In the genomic region with DNA sequence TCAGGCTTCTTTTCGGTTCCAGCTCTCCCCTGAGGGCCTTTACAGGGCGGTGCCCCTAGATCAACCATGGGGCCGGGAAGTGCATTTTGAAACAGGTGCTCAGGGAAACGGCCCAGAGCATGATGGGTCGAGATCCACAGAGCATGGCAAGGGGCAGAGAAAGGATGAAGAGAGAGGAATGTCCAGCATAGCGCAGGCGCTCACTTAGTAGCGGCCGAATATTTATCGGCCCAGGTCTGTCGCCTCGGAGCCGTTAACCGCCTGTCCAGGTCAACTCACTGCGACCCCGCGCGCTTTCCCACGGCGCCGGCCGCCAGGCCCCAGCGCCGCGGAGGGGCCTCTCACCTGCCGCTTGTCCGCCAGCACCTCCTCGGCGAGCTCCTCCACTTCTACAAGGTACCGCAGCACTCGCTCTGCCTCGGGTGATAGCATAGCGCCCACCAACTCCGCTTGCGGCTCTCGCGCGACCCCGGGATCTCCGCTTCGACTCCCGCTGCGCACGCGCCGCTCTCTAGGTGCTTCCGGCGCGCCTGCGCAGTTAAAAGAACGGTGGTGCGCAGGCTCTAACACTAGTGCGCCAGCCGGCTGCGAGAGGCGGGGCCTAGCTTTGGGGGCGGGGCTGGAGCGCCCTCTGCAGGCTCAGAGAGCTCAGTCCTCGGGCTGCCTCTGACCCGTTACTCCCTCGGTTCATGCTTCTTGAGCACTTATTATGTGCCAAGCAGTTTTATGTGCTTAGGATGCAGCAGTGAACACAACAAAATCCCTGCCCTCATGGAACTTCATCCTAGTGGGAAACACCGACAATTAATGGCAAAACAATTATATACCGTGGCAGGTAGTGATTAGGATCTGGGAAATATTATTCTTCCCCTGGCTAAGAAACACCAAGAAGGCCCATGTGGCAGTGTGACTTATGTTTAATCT, we compare ENCODE assay signal across 1 cellular context.
A peak's percentile ranks its signal among the peaks of the same experiment; 100 is the strongest.
TF ChIP-seq lines count a peak whose summit lies in the region.

Gene PDRG1 (minus strand): TSS at position 517 of the 924 bp plus-strand sequence. CDS start 85 bp downstream, at position 432.

TF ChIP-seq in HepG2, 621 proteins besides CTCF, POLR2A, EP300 and RAD21 (continued from another document and continues in another):
- TF ChIP-seq, protein P1, sequence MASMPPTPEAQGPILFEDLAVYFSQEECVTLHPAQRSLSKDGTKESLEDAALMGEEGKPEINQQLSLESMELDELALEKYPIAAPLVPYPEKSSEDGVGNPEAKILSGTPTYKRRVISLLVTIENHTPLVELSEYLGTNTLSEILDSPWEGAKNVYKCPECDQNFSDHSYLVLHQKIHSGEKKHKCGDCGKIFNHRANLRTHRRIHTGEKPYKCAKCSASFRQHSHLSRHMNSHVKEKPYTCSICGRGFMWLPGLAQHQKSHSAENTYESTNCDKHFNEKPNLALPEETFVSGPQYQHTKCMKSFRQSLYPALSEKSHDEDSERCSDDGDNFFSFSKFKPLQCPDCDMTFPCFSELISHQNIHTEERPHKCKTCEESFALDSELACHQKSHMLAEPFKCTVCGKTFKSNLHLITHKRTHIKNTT (CRISPR knock-in tag; IDR thresholded peaks at IDR 0.05), result 0 out of 2 replicates have a peak, but pooled peaks have one; percentile 57
- peak; percentile 89 for TF ChIP-seq ZNF280D (CRISPR knock-in tag; IDR thresholded peaks at IDR 0.05)
- TF ChIP-seq MED8 (CRISPR knock-in tag; IDR thresholded peaks at IDR 0.05; ENCODE audit: insufficient replicate concordance), result no peak
- TF ChIP-seq SRY (CRISPR knock-in tag; IDR thresholded peaks at IDR 0.05), result peak; percentile 98; the same call in 1 of the 2 replicates
- TF ChIP-seq ZNF652 (CRISPR knock-in tag; IDR thresholded peaks at IDR 0.05; ENCODE audit: borderline replicate concordance, low read depth), result no peak
- TF ChIP-seq, protein P2, sequence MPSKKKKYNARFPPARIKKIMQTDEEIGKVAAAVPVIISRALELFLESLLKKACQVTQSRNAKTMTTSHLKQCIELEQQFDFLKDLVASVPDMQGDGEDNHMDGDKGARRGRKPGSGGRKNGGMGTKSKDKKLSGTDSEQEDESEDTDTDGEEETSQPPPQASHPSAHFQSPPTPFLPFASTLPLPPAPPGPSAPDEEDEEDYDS (CRISPR knock-in tag; IDR thresholded peaks at IDR 0.05), result peak; percentile 89
- TF ChIP-seq, protein P3, sequence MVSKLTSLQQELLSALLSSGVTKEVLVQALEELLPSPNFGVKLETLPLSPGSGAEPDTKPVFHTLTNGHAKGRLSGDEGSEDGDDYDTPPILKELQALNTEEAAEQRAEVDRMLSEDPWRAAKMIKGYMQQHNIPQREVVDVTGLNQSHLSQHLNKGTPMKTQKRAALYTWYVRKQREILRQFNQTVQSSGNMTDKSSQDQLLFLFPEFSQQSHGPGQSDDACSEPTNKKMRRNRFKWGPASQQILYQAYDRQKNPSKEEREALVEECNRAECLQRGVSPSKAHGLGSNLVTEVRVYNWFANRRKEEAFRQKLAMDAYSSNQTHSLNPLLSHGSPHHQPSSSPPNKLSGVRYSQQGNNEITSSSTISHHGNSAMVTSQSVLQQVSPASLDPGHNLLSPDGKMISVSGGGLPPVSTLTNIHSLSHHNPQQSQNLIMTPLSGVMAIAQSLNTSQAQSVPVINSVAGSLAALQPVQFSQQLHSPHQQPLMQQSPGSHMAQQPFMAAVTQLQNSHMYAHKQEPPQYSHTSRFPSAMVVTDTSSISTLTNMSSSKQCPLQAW (CRISPR knock-in tag; IDR thresholded peaks at IDR 0.05), result peak; percentile 90; the same call in 1 of the 2 replicates
- TF ChIP-seq ZNF256 (CRISPR knock-in tag; conservative IDR thresholded peaks at IDR 0.05), result peak; percentile 95
- peak; percentile 83 for TF ChIP-seq ZNF264 (CRISPR knock-in tag; IDR thresholded peaks at IDR 0.05)
- peak; percentile 83 for TF ChIP-seq GPN1 (CRISPR knock-in tag; IDR thresholded peaks at IDR 0.05; ENCODE audit: borderline replicate concordance)
- no peak for TF ChIP-seq ZNF761 (CRISPR knock-in tag; conservative IDR thresholded peaks at IDR 0.05)
- peak; percentile 47 for TF ChIP-seq ZBTB21 (CRISPR knock-in tag; IDR thresholded peaks at IDR 0.05)
- TF ChIP-seq ZNF354B (CRISPR knock-in tag; IDR thresholded peaks at IDR 0.05), result 0 out of 2 replicates have a peak, but pooled peaks have one; percentile 38
- TF ChIP-seq ZNF207 (IDR thresholded peaks at IDR 0.05; ENCODE audit: borderline replicate concordance), result no peak
- peak; percentile 94 for TF ChIP-seq NR0B2 (CRISPR knock-in tag; IDR thresholded peaks at IDR 0.05)
- 0 out of 4 replicates have a peak, but pooled peaks of 1 of the 2 experiments have one; percentile 25 for TF ChIP-seq MAFK (conservative IDR thresholded peaks at IDR 0.05 in 1 of 2, IDR thresholded peaks at IDR 0.05 in 1 of 2; ENCODE audit: low read length in 2 of 2)
- no peak for TF ChIP-seq SMARCE1 (IDR thresholded peaks at IDR 0.05; ENCODE audit: borderline replicate concordance)
- TF ChIP-seq, protein P4, sequence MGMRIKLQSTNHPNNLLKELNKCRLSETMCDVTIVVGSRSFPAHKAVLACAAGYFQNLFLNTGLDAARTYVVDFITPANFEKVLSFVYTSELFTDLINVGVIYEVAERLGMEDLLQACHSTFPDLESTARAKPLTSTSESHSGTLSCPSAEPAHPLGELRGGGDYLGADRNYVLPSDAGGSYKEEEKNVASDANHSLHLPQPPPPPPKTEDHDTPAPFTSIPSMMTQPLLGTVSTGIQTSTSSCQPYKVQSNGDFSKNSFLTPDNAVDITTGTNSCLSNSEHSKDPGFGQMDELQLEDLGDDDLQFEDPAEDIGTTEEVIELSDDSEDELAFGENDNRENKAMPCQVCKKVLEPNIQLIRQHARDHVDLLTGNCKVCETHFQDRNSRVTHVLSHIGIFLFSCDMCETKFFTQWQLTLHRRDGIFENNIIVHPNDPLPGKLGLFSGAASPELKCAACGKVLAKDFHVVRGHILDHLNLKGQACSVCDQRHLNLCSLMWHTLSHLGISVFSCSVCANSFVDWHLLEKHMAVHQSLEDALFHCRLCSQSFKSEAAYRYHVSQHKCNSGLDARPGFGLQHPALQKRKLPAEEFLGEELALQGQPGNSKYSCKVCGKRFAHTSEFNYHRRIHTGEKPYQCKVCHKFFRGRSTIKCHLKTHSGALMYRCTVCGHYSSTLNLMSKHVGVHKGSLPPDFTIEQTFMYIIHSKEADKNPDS (CRISPR knock-in tag; IDR thresholded peaks at IDR 0.05), result no peak
- peak; percentile 32; the same call in 1 of the 2 replicates for TF ChIP-seq MAFF (IDR thresholded peaks at IDR 0.05; ENCODE audit: low read depth, low read length)
- no peak for TF ChIP-seq ZUFSP (CRISPR knock-in tag; IDR thresholded peaks at IDR 0.05; ENCODE audit: borderline replicate concordance)
- TF ChIP-seq, protein P5, sequence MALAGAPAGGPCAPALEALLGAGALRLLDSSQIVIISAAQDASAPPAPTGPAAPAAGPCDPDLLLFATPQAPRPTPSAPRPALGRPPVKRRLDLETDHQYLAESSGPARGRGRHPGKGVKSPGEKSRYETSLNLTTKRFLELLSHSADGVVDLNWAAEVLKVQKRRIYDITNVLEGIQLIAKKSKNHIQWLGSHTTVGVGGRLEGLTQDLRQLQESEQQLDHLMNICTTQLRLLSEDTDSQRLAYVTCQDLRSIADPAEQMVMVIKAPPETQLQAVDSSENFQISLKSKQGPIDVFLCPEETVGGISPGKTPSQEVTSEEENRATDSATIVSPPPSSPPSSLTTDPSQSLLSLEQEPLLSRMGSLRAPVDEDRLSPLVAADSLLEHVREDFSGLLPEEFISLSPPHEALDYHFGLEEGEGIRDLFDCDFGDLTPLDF (CRISPR knock-in tag; IDR thresholded peaks at IDR 0.05), result peak; percentile 93
- 0 out of 2 replicates have a peak, but pooled peaks have one; percentile 75 for TF ChIP-seq ZNF589 (CRISPR knock-in tag; conservative IDR thresholded peaks at IDR 0.05)
- peak; percentile 41 for TF ChIP-seq RARA (CRISPR knock-in tag; IDR thresholded peaks at IDR 0.05)
- TF ChIP-seq SETDB1 (CRISPR knock-in tag; IDR thresholded peaks at IDR 0.05; ENCODE audit: borderline replicate concordance), result no peak
- peak; percentile 96 for TF ChIP-seq ZNF350 (CRISPR knock-in tag; IDR thresholded peaks at IDR 0.05; ENCODE audit: borderline replicate concordance, low read depth)
- peak; percentile 93 for TF ChIP-seq MAZ (IDR thresholded peaks at IDR 0.05; ENCODE audit: borderline replicate concordance, low read depth, low read length)
- TF ChIP-seq MAZ (CRISPR knock-in tag; IDR thresholded peaks at IDR 0.05; ENCODE audit: low read depth), result peak; percentile 89
- no peak for TF ChIP-seq ZNF562 (CRISPR knock-in tag; IDR thresholded peaks at IDR 0.05; ENCODE audit: borderline replicate concordance)
- 0 out of 2 replicates have a peak, but pooled peaks have one; percentile 77 for TF ChIP-seq STAT6 (CRISPR knock-in tag; IDR thresholded peaks at IDR 0.05; ENCODE audit: borderline replicate concordance)
- TF ChIP-seq PRDM10 (CRISPR knock-in tag; IDR thresholded peaks at IDR 0.05; ENCODE audit: low read depth), result peak; percentile 80
- peak; percentile 71 for TF ChIP-seq ZNF317 (CRISPR knock-in tag; IDR thresholded peaks at IDR 0.05)
